Comparison of ENCODE assay signal across 18 cellular contexts in the genomic region with DNA sequence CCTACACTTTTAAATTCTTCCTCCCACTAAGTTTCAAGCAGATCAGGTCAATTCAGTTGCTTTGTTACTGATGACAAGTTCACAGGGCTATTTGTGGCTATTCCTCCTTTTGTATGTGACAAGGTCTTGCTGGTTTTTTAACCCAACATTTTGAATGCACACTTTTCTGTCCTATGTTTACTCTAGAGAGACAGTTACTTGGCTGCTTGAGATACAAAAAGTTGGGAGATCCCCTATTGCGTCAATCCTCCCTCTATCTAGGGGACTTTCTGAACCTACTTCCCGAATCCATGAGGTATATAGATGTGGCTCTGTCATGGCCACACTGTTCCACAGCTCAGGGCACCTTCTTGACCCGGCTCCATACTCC.
A peak's percentile ranks its signal among the peaks of the same experiment; 100 is the strongest.
DNase-seq lines count a peak whose midpoint lies in the region; ATAC-seq, FAIRE-seq and TF ChIP-seq lines count a peak whose summit lies in the region.
"Had no signal": no experiment of that assay in that cellular context is flagged by ENCODE, and none has a peak within 500 bp of the region (broad histone marks: within the 10 kb centered on the region; RNA-seq: fewer than 3 reads in every experiment).

No MANE protein-coding gene starts in this region.

- H3K4me3 ChIP-seq in naive thymus-derived CD4-positive, alpha-beta T cell (ENCODE audit: low read length), result no peak overlapping the region
- H3K4me3 ChIP-seq: GM23338, heart left ventricle, upper lobe of right lung had no signal

- H3K9me3 Mint-ChIP-seq in naive thymus-derived CD4-positive, alpha-beta T cell, result peaks cover 0 to 6% (median 0%) of the 10 kb centered on the region in 11 donors
- no peaks in the 10 kb centered on the region for H3K9me3 Mint-ChIP-seq in activated CD8-positive, alpha-beta T cell treated with anti-CD3 and anti-CD28 coated beads for 36 hours
- H3K9me3 Mint-ChIP-seq: activated T-helper 1 cell treated with anti-CD3 and anti-CD28 coated beads, Interleukin-12 subunit alpha, Interleukin-12 subunit beta, Interleukin-2, Interleukin-4 antibody, amounts not matched to agents 30 ng/mL and 10 ng/mL and 1 ng/mL, durations not matched to agents 14 hours and 24 hours and 36 hours; GM23338 had no signal

- intact Hi-C loops in naive thymus-derived CD4-positive, alpha-beta T cell (cut with micrococcal nuclease), result no loop called here
- intact Hi-C loops in activated CD8-positive, alpha-beta T cell treated with anti-CD3 and anti-CD28 coated beads for 36 hours (cut with micrococcal nuclease), result no loop called here

- no peaks in the 10 kb centered on the region for H3K4me1 Mint-ChIP-seq in naive thymus-derived CD4-positive, alpha-beta T cell
- H3K4me1 Mint-ChIP-seq in activated CD8-positive, alpha-beta T cell treated with anti-CD3 and anti-CD28 coated beads for 36 hours (ENCODE audit: low read depth), result no peaks in the 10 kb centered on the region

- ATAC-seq in HG02852 (IDR thresholded peaks at IDR 0.05; ENCODE audit: unreplicated experiment) (peak; percentile 85), HG03520 (IDR thresholded peaks at IDR 0.05; ENCODE audit: unreplicated experiment) (peak; percentile 66)
- no peak for ATAC-seq in naive thymus-derived CD4-positive, alpha-beta T cell
- ATAC-seq in activated CD8-positive, alpha-beta T cell treated with anti-CD3 and anti-CD28 coated beads for 36 hours, result no peak
- ATAC-seq: GM23338, heart left ventricle, upper lobe of right lung had no signal

- peaks cover 0 to 28% (median 20%) of the 10 kb centered on the region in 5 donors for H3K27me3 Mint-ChIP-seq in naive thymus-derived CD4-positive, alpha-beta T cell
- H3K27me3 Mint-ChIP-seq in activated CD8-positive, alpha-beta T cell treated with anti-CD3 and anti-CD28 coated beads for 36 hours, result peaks cover 14% of the 10 kb centered on the region

- no peaks in the 10 kb centered on the region for H3K36me3 ChIP-seq in naive thymus-derived CD4-positive, alpha-beta T cell (ENCODE audit: control insufficient read depth in 2 of 3, insufficient read depth in 3 of 3, low read length in 3 of 3)
- H3K36me3 ChIP-seq: heart left ventricle, upper lobe of right lung had no signal

- H3K9me3 ChIP-seq in naive thymus-derived CD4-positive, alpha-beta T cell (ENCODE audit: control insufficient read depth in 2 of 3, low read length in 3 of 3), result no peaks in the 10 kb centered on the region
- H3K9me3 ChIP-seq: upper lobe of right lung had no signal

- no peak for TF ChIP-seq CTCF in GM20000 (IDR thresholded peaks at IDR 0.05; ENCODE audit: extremely low read depth, missing control alignments)
- TF ChIP-seq CTCF in activated CD8-positive, alpha-beta T cell treated with anti-CD3 and anti-CD28 coated beads for 36 hours (IDR thresholded peaks at IDR 0.05), result no peak

- H3K27me3 ChIP-seq in naive thymus-derived CD4-positive, alpha-beta T cell (ENCODE audit: control insufficient read depth in 2 of 2, insufficient read depth in 2 of 2, low read length in 2 of 2), result no peaks in the 10 kb centered on the region
- H3K27me3 ChIP-seq: upper lobe of right lung had no signal

- H3K36me3 Mint-ChIP-seq in naive thymus-derived CD4-positive, alpha-beta T cell, result no peaks in the 10 kb centered on the region
- no peaks in the 10 kb centered on the region for H3K36me3 Mint-ChIP-seq in activated CD8-positive, alpha-beta T cell treated with anti-CD3 and anti-CD28 coated beads for 36 hours (ENCODE audit: low read depth)

- no peak overlapping the region for H3K27ac ChIP-seq in naive thymus-derived CD4-positive, alpha-beta T cell (ENCODE audit: low read depth, low read length)
- H3K27ac ChIP-seq: epithelial cell of prostate, heart left ventricle, upper lobe of right lung had no signal

- CTCF ChIA-PET in naive thymus-derived CD4-positive, alpha-beta T cell (lab: Charles Lee), result no interaction called here
- CTCF ChIA-PET in activated CD8-positive, alpha-beta T cell treated with anti-CD3 and anti-CD28 coated beads for 36 hours (lab: Charles Lee), result no interaction called here

- no peak overlapping the region for H3K4me3 Mint-ChIP-seq in naive thymus-derived CD4-positive, alpha-beta T cell
- no peak overlapping the region for H3K4me3 Mint-ChIP-seq in activated CD8-positive, alpha-beta T cell treated with anti-CD3 and anti-CD28 coated beads for 36 hours
- H3K4me3 Mint-ChIP-seq: activated T-helper 1 cell treated with anti-CD3 and anti-CD28 coated beads, Interleukin-12 subunit alpha, Interleukin-12 subunit beta, Interleukin-2, Interleukin-4 antibody, amounts not matched to agents 30 ng/mL and 10 ng/mL and 1 ng/mL, durations not matched to agents 14 hours and 24 hours and 36 hours; GM23338 had no signal

- FAIRE-seq in GM18507 (lab: Jason Lieb, UNC), result peak; percentile 71

- no peak overlapping the region for H3K27ac Mint-ChIP-seq in naive thymus-derived CD4-positive, alpha-beta T cell
- H3K27ac Mint-ChIP-seq in activated CD8-positive, alpha-beta T cell treated with anti-CD3 and anti-CD28 coated beads for 36 hours, result no peak overlapping the region
- H3K27ac Mint-ChIP-seq: activated T-helper 1 cell treated with anti-CD3 and anti-CD28 coated beads, Interleukin-12 subunit alpha, Interleukin-12 subunit beta, Interleukin-2, Interleukin-4 antibody, amounts not matched to agents 30 ng/mL and 10 ng/mL and 1 ng/mL, durations not matched to agents 14 hours and 24 hours and 36 hours; GM23338 had no signal

- no peaks in the 10 kb centered on the region for H3K4me1 ChIP-seq in naive thymus-derived CD4-positive, alpha-beta T cell (ENCODE audit: control insufficient read depth in 2 of 2, insufficient read depth in 2 of 2, low read length in 2 of 2)
- H3K4me1 ChIP-seq: heart left ventricle, upper lobe of right lung had no signal

- DNase-seq in GM18507 (ENCODE audit: extremely low spot score, insufficient read length, low read depth), result no peak
- peak; percentile 43 for DNase-seq in GM20000 (ENCODE audit: low spot score)
- no peak for DNase-seq in naive thymus-derived CD4-positive, alpha-beta T cell
- no peak for DNase-seq in iPS-NIHi7 (ENCODE audit: extremely low spot score)
- DNase-seq in NCI-H2227 (lab: John Stamatoyannopoulos, UW; ENCODE audit: unreplicated experiment), result no peak
- no peak for DNase-seq in activated CD8-positive, alpha-beta T cell treated with anti-CD3 and anti-CD28 coated beads for 36 hours
- DNase-seq: activated CD4-positive, alpha-beta T cell treated with anti-CD3 and anti-CD28 coated beads, Interleukin-2, amount 50 U/mL, for 48 hours; DMS 273 treated with DMSO at 0.1 percent for 48 hours; heart left ventricle; NCI-H187; NCI-H82; Right ventricle myocardium superior; upper lobe of right lung had no signal

- POLR2A ChIA-PET in naive thymus-derived CD4-positive, alpha-beta T cell (lab: Charles Lee), result no interaction called here
- POLR2A ChIA-PET in activated CD8-positive, alpha-beta T cell treated with anti-CD3 and anti-CD28 coated beads for 36 hours (lab: Charles Lee), result no interaction called here

Comparison
In these comparisons a context has a peak if more than half of its experiments do, and no peak if none do; other contexts are left out.
1. ATAC-seq: peak in HG02852 (single experiment) and HG03520 (single experiment); none in naive thymus-derived CD4-positive, alpha-beta T cell (single experiment) and activated CD8-positive, alpha-beta T cell treated with anti-CD3 and anti-CD28 coated beads for 36 hours (single experiment).